Comparison of ENCODE assay signal across 8 cellular contexts in the genomic region with DNA sequence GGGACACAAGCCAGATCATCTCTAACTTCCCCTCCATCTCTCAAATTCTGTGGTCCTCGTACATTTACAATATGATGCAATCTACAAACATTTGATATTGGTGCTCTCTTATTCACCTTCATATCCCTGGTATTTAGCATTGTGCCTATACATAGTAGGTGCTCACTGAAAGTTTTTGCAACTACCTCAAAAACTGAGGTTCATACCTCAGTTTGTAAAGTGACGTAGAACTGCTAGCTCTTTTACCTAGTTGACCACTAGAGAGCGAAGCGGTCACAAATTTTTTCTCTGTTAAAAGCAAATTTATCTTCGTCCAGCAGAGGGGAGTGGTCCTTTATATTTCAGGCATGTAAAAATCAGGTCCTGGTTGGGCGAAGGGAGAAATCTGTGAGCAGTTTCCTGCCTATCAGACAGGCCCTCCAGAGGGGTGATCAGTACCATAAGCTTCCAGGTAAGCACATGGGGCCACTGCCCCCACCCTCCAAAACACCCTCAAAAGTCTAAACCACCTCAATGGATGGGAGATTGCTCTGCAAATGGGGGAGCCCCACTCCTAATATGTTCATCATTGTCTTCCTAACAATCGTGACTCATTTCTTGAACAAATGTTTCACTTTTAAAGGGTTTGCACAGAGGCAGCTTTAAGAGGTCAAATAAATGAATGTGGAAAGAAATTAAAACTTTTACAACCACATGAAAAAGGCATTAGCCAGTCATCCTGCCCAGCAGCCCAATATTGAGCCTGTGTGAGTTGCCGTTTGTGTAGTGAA. TPM values are rescaled to one million over a fixed set of nuclear protein-coding genes. Genes with fewer than 3 reads are reported as not detected.
DNase-seq lines count a peak whose midpoint lies in the region; ATAC-seq and TF ChIP-seq lines count a peak whose summit lies in the region.

No MANE protein-coding gene starts in this region.

- H3K9me3 Mint-ChIP-seq in WTC11: no peaks in the 10 kb centered on the region

- no peak overlapping the region for H3K27ac ChIP-seq in fibroblast of lung (ENCODE audit: insufficient read depth, low read length)

- peak; percentile 72 for ATAC-seq in GM18505 (IDR thresholded peaks at IDR 0.05; ENCODE audit: unreplicated experiment)
- peak; percentile 64 for ATAC-seq in HG03095 (IDR thresholded peaks at IDR 0.05; ENCODE audit: unreplicated experiment)
- peak; percentile 72 for ATAC-seq in WTC11
- ATAC-seq in omental fat pad (ENCODE audit: low FRiP score): peak; percentile 42

- TF ChIP-seq POLR2A in GM18505 (IDR thresholded peaks at IDR 0.05; ENCODE audit: borderline replicate concordance, extremely low read depth, insufficient read depth, insufficient read length): no peak

- TF ChIP-seq CTCF in BJ (IDR thresholded peaks at IDR 0.05; ENCODE audit: insufficient read depth, low read depth, low read length): peak; percentile 77
- peak; percentile 34; the same call in 1 of the 2 replicates for TF ChIP-seq CTCF in WTC11 (IDR thresholded peaks at IDR 0.05)
- peak; percentile 66 for TF ChIP-seq CTCF in fibroblast of lung (conservative IDR thresholded peaks at IDR 0.05 in 1 of 2, IDR thresholded peaks at IDR 0.05 in 1 of 2; ENCODE audit: low read depth in 1 of 2, low read length in 2 of 2)
- no peak for TF ChIP-seq CTCF in omental fat pad (IDR thresholded peaks at IDR 0.05)

- H4K20me1 ChIP-seq in fibroblast of lung (ENCODE audit: control insufficient read depth, extremely low read depth, insufficient read depth, low read length): no peaks in the 10 kb centered on the region

- no peaks in the 10 kb centered on the region for H3K9me3 ChIP-seq in fibroblast of lung (ENCODE audit: control insufficient read depth, insufficient read depth, low read depth, low read length)

- H3K9ac ChIP-seq in fibroblast of lung (ENCODE audit: insufficient read depth, low read length): no peak overlapping the region

- peaks cover 2% of the 10 kb centered on the region for H3K4me1 ChIP-seq in fibroblast of lung (ENCODE audit: control insufficient read depth, extremely low read depth, insufficient read depth, low read length)

- POLR2A ChIA-PET in BJ (lab: Charles Lee) (no interaction called here), WTC11 (lab: Charles Lee) (no interaction called here)

- H3K79me2 ChIP-seq in fibroblast of lung (ENCODE audit: control insufficient read depth, insufficient read depth, low read length): no peaks in the 10 kb centered on the region

- H3K27me3 ChIP-seq in BJ (ENCODE audit: control insufficient read depth, insufficient read depth, low read length) (no peaks in the 10 kb centered on the region), fibroblast of lung (ENCODE audit: control insufficient read depth, insufficient read depth, low read length) (no peaks in the 10 kb centered on the region)

- CTCF ChIA-PET in BJ (lab: Yijun Ruan, JAX): interaction anchor here (0.6 to 2.5 kb wide), 22 partner anchors 10 to 913 kb away, joined by 3 to 29 read pairs (median 3); a partner anchor contains a TSS
- CTCF ChIA-PET in WTC11 (lab: Charles Lee): interaction anchor here (0.6 to 2.3 kb wide), 53 partner anchors 8 to 523 kb away, joined by 3 to 48 read pairs (median 4); a partner anchor contains a TSS

- H3K27ac Mint-ChIP-seq in WTC11: no peak overlapping the region

- no peaks in the 10 kb centered on the region for H3K36me3 Mint-ChIP-seq in WTC11

- no peak overlapping the region for H3K4me3 ChIP-seq in BJ (ENCODE audit: low read depth, low read length)
- no peak overlapping the region for H3K4me3 ChIP-seq in fibroblast of lung (replicated peaks in 1 of 4; ENCODE audit: control extremely low read depth in 1 of 4, insufficient read depth in 1 of 4, low read depth in 3 of 4, low read length in 4 of 4)

- DNase-seq in BJ (ENCODE audit: low read depth) (peak; percentile 46), NCI-H2196 treated with DMSO at 0.1 percent for 48 hours (lab: John Stamatoyannopoulos, UW; ENCODE audit: unreplicated experiment) (peak; percentile 8), WTC11 (ENCODE audit: low spot score) (peak; percentile 33), fibroblast of lung (ENCODE audit: low read depth in 2 of 2) (peak; percentile 73 to 81), omental fat pad (ENCODE audit: low spot score) (no peak), NCI-H510A treated with DMSO at 0.1 percent for 48 hours (lab: John Stamatoyannopoulos, UW) (no peak)

- peaks cover 16% of the 10 kb centered on the region for H3K4me1 Mint-ChIP-seq in WTC11

- H3K36me3 ChIP-seq in BJ (ENCODE audit: control insufficient read depth, insufficient read depth, low read length) (no peaks in the 10 kb centered on the region), fibroblast of lung (ENCODE audit: control insufficient read depth, insufficient read depth, low read length) (no peaks in the 10 kb centered on the region)

- peak overlapping the region; percentile 52 for H3K4me2 ChIP-seq in fibroblast of lung (ENCODE audit: extremely low read depth, insufficient read depth, low read length)

- no peak overlapping the region for H2AFZ ChIP-seq in fibroblast of lung (ENCODE audit: low read length)

- H3K27me3 Mint-ChIP-seq in WTC11 (ENCODE audit: low read depth): peaks cover 27% of the 10 kb centered on the region

- H3K4me3 Mint-ChIP-seq in WTC11: no peak overlapping the region

TF ChIP-seq in WTC11, 78 proteins besides CTCF, POLR2A, EP300 and RAD21 (continues in another document):
- no peak for TF ChIP-seq ZBTB21 (CRISPR knock-in tag; IDR thresholded peaks at IDR 0.05; ENCODE audit: borderline replicate concordance)
- TF ChIP-seq, protein P1, sequence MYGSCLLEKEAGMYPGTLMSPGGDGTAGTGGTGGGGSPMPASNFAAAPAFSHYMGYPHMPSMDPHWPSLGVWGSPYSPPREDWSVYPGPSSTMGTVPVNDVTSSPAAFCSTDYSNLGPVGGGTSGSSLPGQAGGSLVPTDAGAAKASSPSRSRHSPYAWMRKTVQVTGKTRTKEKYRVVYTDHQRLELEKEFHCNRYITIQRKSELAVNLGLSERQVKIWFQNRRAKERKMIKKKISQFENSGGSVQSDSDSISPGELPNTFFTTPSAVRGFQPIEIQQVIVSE (CRISPR knock-in tag; IDR thresholded peaks at IDR 0.05; ENCODE audit: borderline replicate concordance): no peak
- no peak for TF ChIP-seq ZNF138 (CRISPR knock-in tag; conservative IDR thresholded peaks at IDR 0.05)
- TF ChIP-seq GRHL2 (CRISPR knock-in tag; IDR thresholded peaks at IDR 0.05; ENCODE audit: insufficient replicate concordance, severe bottlenecking): no peak
- TF ChIP-seq JUN (CRISPR knock-in tag; IDR thresholded peaks at IDR 0.05): no peak
- TF ChIP-seq NR3C1 (CRISPR knock-in tag; conservative IDR thresholded peaks at IDR 0.05; ENCODE audit: low read depth): no peak
- TF ChIP-seq, protein P2, sequence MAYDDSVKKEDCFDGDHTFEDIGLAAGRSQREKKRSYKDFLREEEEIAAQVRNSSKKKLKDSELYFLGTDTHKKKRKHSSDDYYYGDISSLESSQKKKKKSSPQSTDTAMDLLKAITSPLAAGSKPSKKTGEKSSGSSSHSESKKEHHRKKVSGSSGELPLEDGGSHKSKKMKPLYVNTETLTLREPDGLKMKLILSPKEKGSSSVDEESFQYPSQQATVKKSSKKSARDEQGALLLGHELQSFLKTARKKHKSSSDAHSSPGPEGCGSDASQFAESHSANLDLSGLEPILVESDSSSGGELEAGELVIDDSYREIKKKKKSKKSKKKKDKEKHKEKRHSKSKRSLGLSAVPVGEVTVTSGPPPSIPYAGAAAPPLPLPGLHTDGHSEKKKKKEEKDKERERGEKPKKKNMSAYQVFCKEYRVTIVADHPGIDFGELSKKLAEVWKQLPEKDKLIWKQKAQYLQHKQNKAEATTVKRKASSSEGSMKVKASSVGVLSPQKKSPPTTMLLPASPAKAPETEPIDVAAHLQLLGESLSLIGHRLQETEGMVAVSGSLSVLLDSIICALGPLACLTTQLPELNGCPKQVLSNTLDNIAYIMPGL (CRISPR knock-in tag; IDR thresholded peaks at IDR 0.05): no peak
- TF ChIP-seq, protein P3, sequence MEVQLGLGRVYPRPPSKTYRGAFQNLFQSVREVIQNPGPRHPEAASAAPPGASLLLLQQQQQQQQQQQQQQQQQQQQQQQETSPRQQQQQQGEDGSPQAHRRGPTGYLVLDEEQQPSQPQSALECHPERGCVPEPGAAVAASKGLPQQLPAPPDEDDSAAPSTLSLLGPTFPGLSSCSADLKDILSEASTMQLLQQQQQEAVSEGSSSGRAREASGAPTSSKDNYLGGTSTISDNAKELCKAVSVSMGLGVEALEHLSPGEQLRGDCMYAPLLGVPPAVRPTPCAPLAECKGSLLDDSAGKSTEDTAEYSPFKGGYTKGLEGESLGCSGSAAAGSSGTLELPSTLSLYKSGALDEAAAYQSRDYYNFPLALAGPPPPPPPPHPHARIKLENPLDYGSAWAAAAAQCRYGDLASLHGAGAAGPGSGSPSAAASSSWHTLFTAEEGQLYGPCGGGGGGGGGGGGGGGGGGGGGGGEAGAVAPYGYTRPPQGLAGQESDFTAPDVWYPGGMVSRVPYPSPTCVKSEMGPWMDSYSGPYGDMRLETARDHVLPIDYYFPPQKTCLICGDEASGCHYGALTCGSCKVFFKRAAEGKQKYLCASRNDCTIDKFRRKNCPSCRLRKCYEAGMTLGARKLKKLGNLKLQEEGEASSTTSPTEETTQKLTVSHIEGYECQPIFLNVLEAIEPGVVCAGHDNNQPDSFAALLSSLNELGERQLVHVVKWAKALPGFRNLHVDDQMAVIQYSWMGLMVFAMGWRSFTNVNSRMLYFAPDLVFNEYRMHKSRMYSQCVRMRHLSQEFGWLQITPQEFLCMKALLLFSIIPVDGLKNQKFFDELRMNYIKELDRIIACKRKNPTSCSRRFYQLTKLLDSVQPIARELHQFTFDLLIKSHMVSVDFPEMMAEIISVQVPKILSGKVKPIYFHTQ (CRISPR knock-in tag; IDR thresholded peaks at IDR 0.05): no peak

RNA-seq across cellular contexts. Expression of a gene that starts 10.6 kb away (rescaled TPM):
- polyA plus RNA-seq in BJ (2011; rRNA removed) (16.9 and 23.3 TPM in 2 replicates), fibroblast of lung (17.3 and 23.1 TPM in 2 replicates)
- 16.0 and 17.3 TPM in 2 replicates for polyA minus RNA-seq in BJ (2011; rRNA and poly(A)+ RNA removed)
- total RNA-seq in WTC11 (2021) (9.3 to 11.1 TPM (median 10.9 TPM) in 3 replicates), fibroblast of lung (31.3 and 40.0 TPM in 2 replicates), omental fat pad (10 to 100 TPM; 14.3 to 19.3 (median 17.6) TPM)
- polyA plus RNA-seq in fibroblast of lung (2012): 13.9 and 20.4 TPM in 2 replicates
- polyA minus RNA-seq in fibroblast of lung (ENCODE audit: low replicate concordance): 16.9 and 35.3 TPM in 2 replicates

RNA-seq across cellular contexts. Expression of a gene that starts 29.4 kb away (rescaled TPM):
- polyA plus RNA-seq in BJ (2011; rRNA removed): 0.22 and 0.23 TPM in 2 replicates
- polyA minus RNA-seq in BJ (2011; rRNA and poly(A)+ RNA removed): not detected in 2 replicates
- 2.0 to 3.5 TPM (median 2.3 TPM) in 3 replicates for total RNA-seq in WTC11 (2021)
- total RNA-seq in fibroblast of lung: not detected in 2 replicates
- 0.03 TPM in 1 of 2 replicates, not detected in the other for polyA plus RNA-seq in fibroblast of lung
- polyA plus RNA-seq in fibroblast of lung (2012): not detected in 2 replicates
- polyA minus RNA-seq in fibroblast of lung (ENCODE audit: low replicate concordance): not detected in 2 replicates
- total RNA-seq in omental fat pad: not detected

Comparison
In these comparisons a context has a peak if more than half of its experiments do, and no peak if none do; other contexts are left out.
1. DNase-seq: peak in BJ (single experiment), NCI-H2196 treated with DMSO at 0.1 percent for 48 hours (single experiment), WTC11 (single experiment) and fibroblast of lung (2 of 2); none in omental fat pad (single experiment) and NCI-H510A treated with DMSO at 0.1 percent for 48 hours (single experiment).
2. CTCF ChIP-seq: peak in BJ (single experiment), WTC11 (single experiment) and fibroblast of lung (2 of 2); none in omental fat pad (0 of 3).
3. Peak in every context shown above with its lines, with median percentiles within 50 percentile points of each other: ATAC-seq.